27 cellular contexts compared by ENCODE assay signal in the genomic region with DNA sequence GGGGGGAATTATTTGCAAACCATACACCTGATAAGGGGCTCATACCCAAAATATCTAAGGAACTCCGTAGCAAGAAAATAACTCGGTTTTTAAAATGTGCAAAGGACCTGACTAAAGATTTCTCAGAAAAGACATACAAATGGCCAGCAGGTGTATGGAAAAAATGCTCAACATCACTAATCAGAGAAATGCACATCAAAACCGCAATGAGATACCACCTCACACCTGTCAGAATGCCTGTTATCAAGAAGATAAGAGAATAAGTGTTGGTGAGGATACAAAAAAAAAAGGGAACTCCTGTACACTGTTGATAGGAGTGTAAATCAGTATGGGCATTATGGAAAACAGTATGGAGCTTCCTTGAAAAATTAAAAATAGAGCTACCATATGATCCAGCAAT.
DNase-seq lines count a peak whose midpoint lies in the region; ATAC-seq, FAIRE-seq and TF ChIP-seq lines count a peak whose summit lies in the region.
"Had no signal": no experiment of that assay in that cellular context is flagged by ENCODE, and none has a peak within 500 bp of the region (broad histone marks: within the 10 kb centered on the region; RNA-seq: fewer than 3 reads in every experiment).

No MANE protein-coding gene starts in this region.

- POLR2A ChIA-PET in GM12878 (lab: Charles Lee): no interaction called here

- H3K27ac ChIP-seq in DOHH2 (ENCODE audit: low read depth, low read length): peak overlapping the region; percentile 25; the same call in 1 of the 2 replicates
- peak overlapping the region; percentile 87 for H3K27ac ChIP-seq in MM.1S (ENCODE audit: low read length)
- H3K27ac ChIP-seq in GM12878 (ENCODE audit: control insufficient read depth, insufficient read depth): no peak overlapping the region
- H3K27ac ChIP-seq in adrenal gland: no peak overlapping the region
- no peak overlapping the region for H3K27ac ChIP-seq in H9 (ENCODE audit: insufficient read length, low read depth, low read length)
- H3K27ac ChIP-seq: 22Rv1, BLaER1 had no signal

- no peak overlapping the region for H3K4me3 Mint-ChIP-seq in H9
- H3K4me3 Mint-ChIP-seq: CD14-positive monocyte; CD4-positive, alpha-beta memory T cell; CD4-positive, CD25-positive, alpha-beta regulatory T cell; CD8-positive, alpha-beta memory T cell had no signal

- BruUV-seq in GM12878 (replicated peaks; lab: Mats Ljungman, UMichigan): no TSS peak

- RAD21 ChIA-PET in GM12878 (lab: Charles Lee; ENCODE audit: unreplicated experiment): no interaction called here

- no peak overlapping the region for H2AK5ac ChIP-seq in H9 (ENCODE audit: insufficient read length, low read length)

- peaks cover 28 to 29% of the 10 kb centered on the region in 2 experiments for H3K9me3 Mint-ChIP-seq in H9

- H3K36me3 ChIP-seq in DOHH2 (ENCODE audit: control insufficient read depth, low read length): no peaks in the 10 kb centered on the region
- no peaks in the 10 kb centered on the region for H3K36me3 ChIP-seq in MM.1S (replicated peaks; ENCODE audit: insufficient read depth, low read length)
- no peaks in the 10 kb centered on the region for H3K36me3 ChIP-seq in GM12878 (ENCODE audit: control insufficient read depth in 2 of 2, insufficient read depth in 2 of 2, low read length in 1 of 2)
- H3K36me3 ChIP-seq in adrenal gland (replicated peaks in 1 of 2): no peaks in the 10 kb centered on the region
- H3K36me3 ChIP-seq: BE2C had no signal

- no peak overlapping the region for H4K91ac ChIP-seq in H9 (ENCODE audit: insufficient read length, low read depth, low read length)

- no peaks in the 10 kb centered on the region for H3K79me2 ChIP-seq in DOHH2 (ENCODE audit: control insufficient read depth, low read length)
- no peaks in the 10 kb centered on the region for H3K79me2 ChIP-seq in MM.1S (ENCODE audit: low read length)
- no peaks in the 10 kb centered on the region for H3K79me2 ChIP-seq in GM12878 (ENCODE audit: control insufficient read depth, insufficient read depth, low read length)
- no peaks in the 10 kb centered on the region for H3K79me2 ChIP-seq in H9 (ENCODE audit: insufficient read depth, low read length)

- DNase-seq in MM.1S (peak; percentile 88), GM12878 (ENCODE audit: low read depth, low spot score) (no peak), adrenal gland (no peak), H9 (no peak), NCI-H1436 (lab: John Stamatoyannopoulos, UW) (no peak)
- DNase-seq: ACHN; BE2C; C1 segment of cervical spinal cord; CD4-positive, alpha-beta memory T cell; CD4-positive, CD25-positive, alpha-beta regulatory T cell; CD8-positive, alpha-beta memory T cell; COR-L47; DMS 273 treated with DMSO at 0.1 percent for 48 hours; DMS153; DMS53; DMS79; DND-41; GF-D8 had no signal

- no peak overlapping the region for H4K8ac ChIP-seq in H9 (replicated peaks; ENCODE audit: insufficient read length, low read depth, low read length)

- H4K5ac ChIP-seq in H9 (ENCODE audit: insufficient read length, low read depth, low read length): no peak overlapping the region

- no peak overlapping the region for H3K18ac ChIP-seq in H9 (ENCODE audit: insufficient read length, low read depth, low read length)

- H3K36me3 Mint-ChIP-seq in H9 (ENCODE audit: insufficient read depth in 1 of 3, low read depth in 3 of 3): peaks cover 1 to 19% (median 17%) of the 10 kb centered on the region in 3 experiments; a peak in 5 of 7 replicates
- H3K36me3 Mint-ChIP-seq: CD4-positive, CD25-positive, alpha-beta regulatory T cell had no signal

- TF ChIP-seq CTCF in DOHH2 (IDR thresholded peaks at IDR 0.05; ENCODE audit: low read depth, low read length, poor library complexity, severe bottlenecking) (no peak), MM.1S (IDR thresholded peaks at IDR 0.05; ENCODE audit: low read length) (peak; percentile 20; the same call in 1 of the 2 replicates), GM12878 (IDR thresholded peaks at IDR 0.05 in 2 of 3, conservative IDR thresholded peaks at IDR 0.05 in 1 of 3; ENCODE audit: control insufficient read depth in 2 of 3, extremely low read depth in 1 of 3, insufficient read depth in 1 of 3, low read depth in 3 of 3, low read length in 3 of 3) (no peak), adrenal gland (IDR thresholded peaks at IDR 0.05) (no peak), H9 (conservative IDR thresholded peaks at IDR 0.05) (no peak)

- TF ChIP-seq POLR2A in GM12878 (IDR thresholded peaks at IDR 0.05; ENCODE audit: low read depth, low read length) (no peak), adrenal gland (IDR thresholded peaks at IDR 0.05) (no peak)

- no peaks in the 10 kb centered on the region for H3K4me1 Mint-ChIP-seq in H9
- H3K4me1 Mint-ChIP-seq: CD4-positive, alpha-beta memory T cell; CD4-positive, CD25-positive, alpha-beta regulatory T cell; CD8-positive, alpha-beta memory T cell had no signal

- H3K4me1 ChIP-seq in DOHH2 (ENCODE audit: control insufficient read depth, low read length) (peaks cover 28% of the 10 kb centered on the region), MM.1S (ENCODE audit: low read length) (peaks cover 21% of the 10 kb centered on the region), GM12878 (ENCODE audit: control insufficient read depth, insufficient read depth, low read length) (no peaks in the 10 kb centered on the region), adrenal gland (replicated peaks in 1 of 2) (no peaks in the 10 kb centered on the region), H9 (ENCODE audit: insufficient read depth, low read length) (no peaks in the 10 kb centered on the region)
- H3K4me1 ChIP-seq: BE2C had no signal

- FAIRE-seq in GM12878 (lab: Jason Lieb, UNC): no peak
- FAIRE-seq: A204.1, G401.6, GM12891 had no signal

- H3K4ac ChIP-seq in H9 (ENCODE audit: low read depth, low read length): no peak overlapping the region

- peak overlapping the region; percentile 38 for H3K4me2 ChIP-seq in DOHH2 (ENCODE audit: low read length)
- H3K4me2 ChIP-seq in MM.1S (ENCODE audit: low read depth, low read length): peak overlapping the region; percentile 63; the same call in 1 of the 2 replicates
- no peak overlapping the region for H3K4me2 ChIP-seq in GM12878 (ENCODE audit: control insufficient read depth, insufficient read depth)
- H3K4me2 ChIP-seq in H9 (ENCODE audit: insufficient read depth, insufficient read length, low read length): no peak overlapping the region
- H3K4me2 ChIP-seq: BLaER1 had no signal

- H3K9me2 ChIP-seq in DOHH2 (replicated peaks; ENCODE audit: control insufficient read depth, low read length) (no peaks in the 10 kb centered on the region), MM.1S (replicated peaks; ENCODE audit: insufficient read depth, low read length) (no peaks in the 10 kb centered on the region)

- TF ChIP-seq EP300 in GM12878 (IDR thresholded peaks at IDR 0.05; ENCODE audit: borderline replicate concordance in 1 of 2, control insufficient read depth in 1 of 2, low read depth in 2 of 2, low read length in 2 of 2): no peak

- ATAC-seq in GM18511 (IDR thresholded peaks at IDR 0.05; ENCODE audit: unreplicated experiment) (peak; percentile 58), GM12878 (peak; percentile 31; the same call in 2 of the 3 replicates), GM19328 (IDR thresholded peaks at IDR 0.05; ENCODE audit: unreplicated experiment) (no peak)

- no peak overlapping the region for H3K23ac ChIP-seq in H9 (ENCODE audit: insufficient read length, low read depth, low read length)

- H3K14ac ChIP-seq in H9 (ENCODE audit: insufficient read depth, low read length): no peak overlapping the region

- H3K79me1 ChIP-seq in H9 (ENCODE audit: insufficient read depth, low read depth, low read length, poor library complexity, severe bottlenecking): no peaks in the 10 kb centered on the region

- H4K20me1 ChIP-seq in DOHH2 (ENCODE audit: control insufficient read depth, insufficient read depth, low read depth, low read length) (no peaks in the 10 kb centered on the region), MM.1S (ENCODE audit: insufficient read depth, low read length) (no peaks in the 10 kb centered on the region), GM12878 (ENCODE audit: control insufficient read depth, insufficient read depth) (no peaks in the 10 kb centered on the region), H9 (ENCODE audit: control insufficient read depth, insufficient read depth, insufficient read length) (no peaks in the 10 kb centered on the region)
- H4K20me1 ChIP-seq: BLaER1 had no signal

- in situ Hi-C loops in GM12878 (cut with MboI): no loop called here

- SMC1A ChIA-PET in GM12878 (lab: Charles Lee; ENCODE audit: uncharacterized antibody, unreplicated experiment): no interaction called here

- H3F3A ChIP-seq in DOHH2 (ENCODE audit: control insufficient read depth, insufficient read depth) (no peaks in the 10 kb centered on the region), MM.1S (ENCODE audit: insufficient read depth, low read length) (peaks cover 10% of the 10 kb centered on the region)

- H3K4me3 ChIP-seq in DOHH2 (ENCODE audit: low read length) (no peak overlapping the region), MM.1S (ENCODE audit: low read length) (peak overlapping the region; percentile 31; the same call in 1 of the 2 replicates), GM12878 (no peak overlapping the region), adrenal gland (no peak overlapping the region)
- H3K4me3 ChIP-seq: BLaER1 had no signal

- no peak overlapping the region for H2BK12ac ChIP-seq in H9 (ENCODE audit: insufficient read length, low read depth, low read length)

- H2BK120ac ChIP-seq in H9 (ENCODE audit: low read depth, low read length, poor library complexity, severe bottlenecking): no peak overlapping the region

- H3K9me3 ChIP-seq in DOHH2 (ENCODE audit: control insufficient read depth, insufficient read depth, low read length) (peaks cover 7% of the 10 kb centered on the region; the same call in 1 of the 2 replicates), MM.1S (replicated peaks; ENCODE audit: insufficient read depth, low read length) (no peaks in the 10 kb centered on the region), GM12878 (replicated peaks; ENCODE audit: control insufficient read depth, insufficient read depth, low read length) (peaks cover 3% of the 10 kb centered on the region; the same call in 1 of the 3 replicates), adrenal gland (replicated peaks in 1 of 3) (no peaks in the 10 kb centered on the region), H9 (ENCODE audit: control insufficient read depth, low read depth, low read length) (no peaks in the 10 kb centered on the region)
- H3K9me3 ChIP-seq: BE2C had no signal

- peaks cover 1% of the 10 kb centered on the region; the same call in 1 of the 2 replicates for H3K27me3 Mint-ChIP-seq in H9 (ENCODE audit: low read depth)
- H3K27me3 Mint-ChIP-seq: CD4-positive, alpha-beta memory T cell; CD4-positive, CD25-positive, alpha-beta regulatory T cell had no signal

- H3K56ac ChIP-seq in H9 (ENCODE audit: insufficient read length, low read depth, low read length): no peak overlapping the region

- H2BK20ac ChIP-seq in H9 (ENCODE audit: low read depth, low read length, poor library complexity, severe bottlenecking): no peak overlapping the region

- no peaks in the 10 kb centered on the region for H3K23me2 ChIP-seq in H9 (ENCODE audit: insufficient read length, low read depth, low read length, poor library complexity, severe bottlenecking)

- H3K9ac ChIP-seq in MM.1S (ENCODE audit: low read length): peak overlapping the region; percentile 53
- H3K9ac ChIP-seq in GM12878 (ENCODE audit: control insufficient read depth, insufficient read depth, low read length): no peak overlapping the region
- H3K9ac ChIP-seq in H9 (ENCODE audit: extremely low read depth, insufficient read length, low read length): no peak overlapping the region
- H3K9ac ChIP-seq: BLaER1 had no signal

- H2BK5ac ChIP-seq in H9 (ENCODE audit: insufficient read length, low read length): no peak overlapping the region

- CTCF ChIA-PET in GM12878 (lab: Yijun Ruan, JAX): interaction anchor here (0.6 to 0.7 kb wide), 2 partner anchors 295 to 550 kb away, joined by 3 to 4 read pairs; no protein-coding TSS in a partner anchor

- TF ChIP-seq RAD21 in GM12878 (IDR thresholded peaks at IDR 0.05; ENCODE audit: insufficient read depth, low read depth, low read length): no peak

- H2BK15ac ChIP-seq in H9 (ENCODE audit: low read depth, low read length): no peak overlapping the region

- no peaks in the 10 kb centered on the region for H3K27me3 ChIP-seq in DOHH2 (ENCODE audit: control insufficient read depth, low read length)
- no peaks in the 10 kb centered on the region for H3K27me3 ChIP-seq in MM.1S (replicated peaks; ENCODE audit: insufficient read depth, low read length)
- H3K27me3 ChIP-seq in GM12878 (replicated peaks in 1 of 2; ENCODE audit: control insufficient read depth in 2 of 2, insufficient read depth in 2 of 2, low read length in 1 of 2): no peaks in the 10 kb centered on the region
- no peaks in the 10 kb centered on the region for H3K27me3 ChIP-seq in adrenal gland
- no peaks in the 10 kb centered on the region for H3K27me3 ChIP-seq in H9 (ENCODE audit: insufficient read depth, low read length)
- H3K27me3 ChIP-seq: BE2C, BLaER1 had no signal

- H3K27ac Mint-ChIP-seq in H9: no peak overlapping the region
- H3K27ac Mint-ChIP-seq: CD14-positive monocyte; CD4-positive, alpha-beta memory T cell; CD4-positive, CD25-positive, alpha-beta regulatory T cell had no signal

- H3T11ph ChIP-seq in H9 (ENCODE audit: low read length): no peak overlapping the region

- H2AFZ ChIP-seq in MM.1S (ENCODE audit: low read length): peak overlapping the region; percentile 40; the same call in 1 of the 2 replicates
- H2AFZ ChIP-seq in GM12878 (ENCODE audit: control insufficient read depth, low read depth, low read length): no peak overlapping the region
- H2AFZ ChIP-seq in H9 (ENCODE audit: low read length): no peak overlapping the region

- 19% methylated on average over 3 of the region's 3 CpGs for WGBS in GM12878 (ENCODE audit: insufficient coverage, insufficient replicate concordance, low lambda C conversion rate, missing lambda C conversion rate)
- 80 to 86% (median 83%) methylated on average over 3 of the region's 3 CpGs for WGBS in adrenal gland, 4 donors
- WGBS in H9 (ENCODE audit: extremely low coverage, insufficient read length, low lambda C conversion rate): no CpG with 5 or more reads among the region's 3 CpGs

- intact Hi-C loops in GM12878 (cut with micrococcal nuclease; ENCODE audit: unreplicated experiment) (no loop called here), adrenal gland (cut with DNase I) (no loop called here)

Comparison
In these comparisons a context has a peak if more than half of its experiments do, and no peak if none do; other contexts are left out.
1. H3K27ac ChIP-seq: peak in DOHH2 (single experiment) and MM.1S (single experiment); none in GM12878 (single experiment), adrenal gland (0 of 5) and H9 (single experiment).
2. H3K4me2 ChIP-seq: peak in DOHH2 (single experiment) and MM.1S (single experiment); none in GM12878 (single experiment) and H9 (single experiment).